10 cellular contexts compared by ENCODE assay signal in the genomic region with DNA sequence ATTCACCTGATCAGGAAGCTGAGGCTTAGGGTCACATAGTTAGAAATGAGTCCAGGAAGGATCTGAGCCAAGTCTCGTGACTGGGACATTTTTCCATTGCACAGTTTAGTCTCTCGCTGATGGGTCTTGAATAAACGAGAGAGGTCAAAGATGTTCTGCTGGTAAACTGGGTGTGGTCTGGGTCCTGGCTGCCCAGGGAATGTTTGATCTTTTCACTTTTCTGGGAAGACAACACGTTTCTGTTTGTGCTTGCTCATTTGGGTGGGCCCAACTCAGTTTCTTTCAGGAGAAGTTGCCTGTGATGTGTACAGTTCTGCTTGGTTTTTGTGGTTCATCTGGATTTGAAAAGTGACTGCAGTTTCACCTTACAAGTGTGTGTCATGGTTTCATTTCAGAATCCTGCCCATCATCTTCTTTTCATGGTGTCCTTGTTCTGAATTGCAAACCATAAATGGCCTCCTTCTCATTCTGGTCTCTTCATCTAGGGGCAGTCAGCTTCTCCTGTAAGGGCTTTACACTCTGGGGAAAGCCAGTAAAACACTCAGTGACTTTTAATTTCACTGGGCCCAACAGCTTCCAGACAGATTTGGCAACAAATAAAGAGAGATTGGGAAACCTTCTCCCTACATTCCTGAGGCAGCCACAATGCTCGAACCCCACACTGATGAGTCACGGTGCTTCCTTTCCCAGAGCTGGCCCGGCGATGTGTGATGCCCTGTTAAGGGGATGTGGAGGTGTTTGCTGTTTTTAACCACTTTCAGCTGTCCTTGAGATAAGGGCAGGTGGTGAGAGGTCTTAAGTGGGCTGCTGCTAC. TPM values are rescaled to one million over a fixed set of nuclear protein-coding genes. Genes with fewer than 3 reads are reported as not detected.
A peak's percentile ranks its signal among the peaks of the same experiment; 100 is the strongest.
DNase-seq lines count a peak whose midpoint lies in the region; ATAC-seq and TF ChIP-seq lines count a peak whose summit lies in the region.
"Had no signal": no experiment of that assay in that cellular context is flagged by ENCODE, and none has a peak within 500 bp of the region (broad histone marks: within the 10 kb centered on the region; RNA-seq: fewer than 3 reads in every experiment).

No MANE protein-coding gene starts in this region.

- no peaks in the 10 kb centered on the region for H3K36me3 Mint-ChIP-seq in activated naive CD4-positive, alpha-beta T cell treated with anti-CD3 and anti-CD28 coated beads for 36 hours (ENCODE audit: low read depth)

- WGBS in sigmoid colon, 2 donors = 24 to 27% methylated on average over 8 of the region's 8 CpGs

- ATAC-seq in HG02759 (IDR thresholded peaks at IDR 0.05; ENCODE audit: unreplicated experiment) (peak; percentile 76), PC-3 (peak; percentile 86)

- H2AFZ ChIP-seq in PC-3 (ENCODE audit: low read length) (peak overlapping the region; percentile 34), Karpas-422 (ENCODE audit: low read length) (no peak overlapping the region)

- H3K9me3 Mint-ChIP-seq in activated naive CD4-positive, alpha-beta T cell treated with anti-CD3 and anti-CD28 coated beads for 36 hours = no peaks in the 10 kb centered on the region

- TF ChIP-seq CTCF in GM10248 (IDR thresholded peaks at IDR 0.05; ENCODE audit: control extremely low read depth, extremely low read depth, low read depth, missing control alignments) = no peak
- no peak for TF ChIP-seq CTCF in PC-3 (conservative IDR thresholded peaks at IDR 0.05; ENCODE audit: low read depth, low read length)
- TF ChIP-seq CTCF in sigmoid colon (IDR thresholded peaks at IDR 0.05) = no peak

- H3K9me3 ChIP-seq in PC-3 (ENCODE audit: low read length) (no peaks in the 10 kb centered on the region), sigmoid colon (no peaks in the 10 kb centered on the region), Karpas-422 (ENCODE audit: low read length) (no peaks in the 10 kb centered on the region)

- peaks cover 5% of the 10 kb centered on the region for H3F3A ChIP-seq in PC-3 (ENCODE audit: low read length, unreplicated experiment)

- peaks cover 43% of the 10 kb centered on the region for H3K27me3 Mint-ChIP-seq in activated naive CD4-positive, alpha-beta T cell treated with anti-CD3 and anti-CD28 coated beads for 36 hours (ENCODE audit: low read depth)

- H3K79me2 ChIP-seq in PC-3 (ENCODE audit: low read length) = peaks cover 62% of the 10 kb centered on the region
- H3K79me2 ChIP-seq in Karpas-422 (ENCODE audit: low read length) = no peaks in the 10 kb centered on the region

- H3K4me3 ChIP-seq in PC-3 (ENCODE audit: low read length) = peak overlapping the region; percentile 45; the same call in 1 of the 2 replicates
- H3K4me3 ChIP-seq in sigmoid colon = no peak overlapping the region
- no peak overlapping the region for H3K4me3 ChIP-seq in Karpas-422 (ENCODE audit: low read length)
- H3K4me3 ChIP-seq: SK-N-MC had no signal

- DNase-seq in GM10248 (ENCODE audit: extremely low spot score) (peak; percentile 39), PC-3 (peak; percentile 94), fibroblast of gingiva (ENCODE audit: low read depth) (peak; percentile 90), sigmoid colon (peak; percentile 90), Karpas-422 (no peak)
- no peak for DNase-seq in activated naive CD4-positive, alpha-beta T cell treated with anti-CD3 and anti-CD28 coated beads for 36 hours
- no peak for DNase-seq in stimulated activated CD4-positive, alpha-beta T cell treated with anti-CD3 and anti-CD28 coated beads, Interleukin-2, amount 100 ng/mL, for 48 hours
- DNase-seq: naive B cell had no signal

- POLR2A ChIA-PET in GM10248 (lab: Yijun Ruan, JAX) (no interaction called here), PC-3 (lab: Charles Lee; ENCODE audit: unreplicated experiment) (no interaction called here)

- BruUV-seq in PC-3 (replicated peaks; lab: Mats Ljungman, UMichigan) = no TSS peak

- H3K4me3 Mint-ChIP-seq in activated naive CD4-positive, alpha-beta T cell treated with anti-CD3 and anti-CD28 coated beads for 36 hours = no peak overlapping the region

- H3K4me1 Mint-ChIP-seq in activated naive CD4-positive, alpha-beta T cell treated with anti-CD3 and anti-CD28 coated beads for 36 hours (ENCODE audit: low read depth) = peaks cover 9% of the 10 kb centered on the region

- TF ChIP-seq EP300 in sigmoid colon (IDR thresholded peaks at IDR 0.05) = no peak

- H3K4me2 ChIP-seq in PC-3 (ENCODE audit: low read length) = peak overlapping the region; percentile 74
- H3K4me2 ChIP-seq in Karpas-422 (ENCODE audit: low read depth, low read length, poor library complexity, severe bottlenecking) = no peak overlapping the region

- no peaks in the 10 kb centered on the region for H3K27me3 ChIP-seq in PC-3 (ENCODE audit: low read length)
- H3K27me3 ChIP-seq in sigmoid colon = no peaks in the 10 kb centered on the region
- 0 out of 2 replicates have a peak, but pooled peaks cover 3% of the 10 kb centered on the region for H3K27me3 ChIP-seq in Karpas-422 (ENCODE audit: low read length)

- H4K20me1 ChIP-seq in PC-3 (ENCODE audit: low read length) = no peaks in the 10 kb centered on the region
- H4K20me1 ChIP-seq in Karpas-422 (ENCODE audit: insufficient read depth, low read depth, low read length) = no peaks in the 10 kb centered on the region

- H3K9ac ChIP-seq in PC-3 (ENCODE audit: low read length) = peak overlapping the region; percentile 57
- H3K9ac ChIP-seq in Karpas-422 (ENCODE audit: low read length) = no peak overlapping the region

- H3K9me2 ChIP-seq in PC-3 (replicated peaks; ENCODE audit: low read length) = no peaks in the 10 kb centered on the region
- no peaks in the 10 kb centered on the region for H3K9me2 ChIP-seq in Karpas-422 (replicated peaks; ENCODE audit: insufficient read depth, low read length)

- H3K36me3 ChIP-seq in PC-3 (ENCODE audit: low read depth, low read length) = no peaks in the 10 kb centered on the region
- H3K36me3 ChIP-seq in sigmoid colon = no peaks in the 10 kb centered on the region
- H3K36me3 ChIP-seq in Karpas-422 (ENCODE audit: insufficient read depth, low read length) = no peaks in the 10 kb centered on the region

- CTCF ChIA-PET in GM10248 (lab: Yijun Ruan, JAX) = interaction anchor here (0.6 to 1.7 kb wide), 4 partner anchors 12 to 68 kb away, joined by 3 read pairs; partner anchors contain the start of gene OMA1
- CTCF ChIA-PET in PC-3 (lab: Charles Lee) = no interaction called here
- CTCF ChIA-PET in activated naive CD4-positive, alpha-beta T cell treated with anti-CD3 and anti-CD28 coated beads for 36 hours (lab: Charles Lee) = no interaction called here

- H3K4me1 ChIP-seq in PC-3 (ENCODE audit: insufficient read depth, low read length) (peaks cover 38% of the 10 kb centered on the region), sigmoid colon (peaks cover 0 to 34% (median 26%) of the 10 kb centered on the region in 4 donors), Karpas-422 (ENCODE audit: low read length) (no peaks in the 10 kb centered on the region)

- intact Hi-C loops in PC-3 (cut with micrococcal nuclease) (no loop called here), sigmoid colon (cut with DNase I) (no loop called here)
- intact Hi-C loops in activated naive CD4-positive, alpha-beta T cell treated with anti-CD3 and anti-CD28 coated beads for 36 hours (cut with micrococcal nuclease) = no loop called here

- TF ChIP-seq POLR2A in sigmoid colon (IDR thresholded peaks at IDR 0.05) = no peak

- H3K27ac ChIP-seq in PC-3 (ENCODE audit: low read length) = peak overlapping the region; percentile 94
- peak overlapping the region; percentile 46 to 81 (median 70) for H3K27ac ChIP-seq in sigmoid colon
- H3K27ac ChIP-seq in Karpas-422 (ENCODE audit: low read length) = no peak overlapping the region
- H3K27ac ChIP-seq: SK-N-MC had no signal

- no peak overlapping the region for H3K27ac Mint-ChIP-seq in activated naive CD4-positive, alpha-beta T cell treated with anti-CD3 and anti-CD28 coated beads for 36 hours
- H3K27ac Mint-ChIP-seq: naive B cell had no signal

RNA-seq across cellular contexts. Expression of gene TACSTD2, which starts 7.2 kb away (rescaled TPM):
- total RNA-seq in PC-3 (2014; rRNA removed) (94.2 and 129 TPM in 2 replicates), sigmoid colon (under 1 TPM in 3 of 4 donors, not detected in 1; 0.54 to 0.71 (median 0.55) TPM)
- polyA plus RNA-seq in sigmoid colon = 1 to 10 TPM in 2 of 3 donors, not detected in 1; 1.2 to 1.9 TPM
- not detected for total RNA-seq in activated naive CD4-positive, alpha-beta T cell treated with anti-CD3 and anti-CD28 coated beads for 36 hours
- total RNA-seq in Karpas-422 (2014; rRNA removed; shearing (Covaris generic); ENCODE audit: low replicate concordance) = not detected in 2 replicates

RNA-seq across cellular contexts. Expression of gene OMA1, which starts 37.8 kb away (rescaled TPM):
- total RNA-seq in PC-3 (2014; rRNA removed) = 9.2 and 16.1 TPM in 2 replicates
- 10 to 100 TPM; 34.3 to 74.9 (median 61.4) TPM for total RNA-seq in sigmoid colon
- polyA plus RNA-seq in sigmoid colon = 10 to 100 TPM; 10.6 to 15.8 (median 13.2) TPM
- total RNA-seq in activated naive CD4-positive, alpha-beta T cell treated with anti-CD3 and anti-CD28 coated beads for 36 hours = 10 to 100 TPM; 15.4 to 16.6 TPM
- 50.2 and 116 TPM in 2 replicates for total RNA-seq in Karpas-422 (2014; rRNA removed; shearing (Covaris generic); ENCODE audit: low replicate concordance)

Comparison
In these comparisons a context has a peak if more than half of its experiments do, and no peak if none do; other contexts are left out.
1. DNase-seq: peak in GM10248 (single experiment), PC-3 (single experiment), fibroblast of gingiva (single experiment) and sigmoid colon (single experiment); none in activated naive CD4-positive, alpha-beta T cell treated with anti-CD3 and anti-CD28 coated beads for 36 hours (single experiment), Karpas-422 (single experiment) and stimulated activated CD4-positive, alpha-beta T cell treated with anti-CD3 and anti-CD28 coated beads, Interleukin-2, amount 100 ng/mL, for 48 hours (0 of 2).
2. RNA of gene TACSTD2, which starts 7.2 kb away (total RNA-seq): 94.2 to 129 TPM in PC-3; 0.54 to 0.71 TPM in sigmoid colon, not detected in activated naive CD4-positive, alpha-beta T cell treated with anti-CD3 and anti-CD28 coated beads for 36 hours and not detected in Karpas-422; every median in the first group is over 10 times any median in the second.